In genomic region chr9:3993783-3994182, GRCh38 we compare ENCODE assay signal across 22 cellular contexts.
DNase-seq lines count a peak whose midpoint lies in the region; ATAC-seq lines count a peak whose summit lies in the region.
"Had no signal": no experiment of that assay in that cellular context is flagged by ENCODE, and none has a peak within 500 bp of the region (broad histone marks: within the 10 kb centered on the region; RNA-seq: fewer than 3 reads in every experiment).

No MANE protein-coding gene starts in this region.

- no peak overlapping the region for H3K18ac ChIP-seq in neuronal stem cell (ENCODE audit: low read length)

- H3K27ac ChIP-seq in neuronal stem cell (replicated peaks; ENCODE audit: low read length): no peak overlapping the region
- H3K27ac ChIP-seq: SJCRH30 had no signal

- no peaks in the 10 kb centered on the region for H3K9me3 ChIP-seq in neuronal stem cell (replicated peaks in 1 of 2; ENCODE audit: control insufficient read depth in 2 of 2, insufficient read depth in 1 of 2, low read depth in 1 of 2, low read length in 2 of 2)
- H3K9me3 ChIP-seq: SJCRH30 had no signal

- peaks cover 0 to 4% of the 10 kb centered on the region in 2 donors for H3K4me1 ChIP-seq in neuronal stem cell (ENCODE audit: control insufficient read depth in 2 of 2, insufficient read depth in 1 of 2, low read depth in 1 of 2, low read length in 2 of 2)
- H3K4me1 ChIP-seq: SJCRH30 had no signal

- no peak overlapping the region for H2BK15ac ChIP-seq in neuronal stem cell (ENCODE audit: low read length)

- no peak overlapping the region for H3K27ac Mint-ChIP-seq in activated CD4-positive, alpha-beta T cell treated with anti-CD3 and anti-CD28 coated beads, Interleukin-2, amount 10 ng/mL, durations not matched to agents 24 days and 14 days
- H3K27ac Mint-ChIP-seq: CD8-positive, alpha-beta T cell had no signal

- no peak overlapping the region for H3K4me3 ChIP-seq in neuronal stem cell (ENCODE audit: low read length in 2 of 2)
- H3K4me3 ChIP-seq: SJCRH30 had no signal

- no peaks in the 10 kb centered on the region for H3K27me3 ChIP-seq in neuronal stem cell (ENCODE audit: control insufficient read depth in 3 of 3, insufficient read depth in 3 of 3, low read depth in 1 of 3, low read length in 3 of 3)
- H3K27me3 ChIP-seq: SJCRH30 had no signal

- H4K91ac ChIP-seq in neuronal stem cell (ENCODE audit: low read depth, low read length, poor library complexity): no peak overlapping the region

- no peaks in the 10 kb centered on the region for H3K79me1 ChIP-seq in neuronal stem cell (ENCODE audit: low read depth, low read length)

- no peak overlapping the region for H2AFZ ChIP-seq in neuronal stem cell (ENCODE audit: low read length)

- H3K27me3 Mint-ChIP-seq in activated CD4-positive, alpha-beta T cell treated with anti-CD3 and anti-CD28 coated beads, Interleukin-2, amount 10 ng/mL, durations not matched to agents 24 days and 14 days: peaks cover 2% of the 10 kb centered on the region

- no peaks in the 10 kb centered on the region for H3K9me3 Mint-ChIP-seq in activated CD4-positive, alpha-beta T cell treated with anti-CD3 and anti-CD28 coated beads, Interleukin-2, amount 10 ng/mL, durations not matched to agents 24 days and 14 days

- H3K36me3 ChIP-seq in neuronal stem cell (replicated peaks in 1 of 2; ENCODE audit: control insufficient read depth in 2 of 2, insufficient read depth in 2 of 2, low read length in 2 of 2): no peaks in the 10 kb centered on the region
- H3K36me3 ChIP-seq: SJCRH30 had no signal

- H2AK5ac ChIP-seq in neuronal stem cell (ENCODE audit: low read depth, low read length): no peak overlapping the region

- no peak overlapping the region for H3K23ac ChIP-seq in neuronal stem cell (ENCODE audit: low read depth, low read length, poor library complexity)

- no peak overlapping the region for H2BK5ac ChIP-seq in neuronal stem cell (ENCODE audit: low read length)

- H3K9ac ChIP-seq in neuronal stem cell (ENCODE audit: low read depth, low read length, poor library complexity): no peak overlapping the region

- WGBS in neuronal stem cell (ENCODE audit: extremely low coverage in 2 of 2, insufficient read length in 2 of 2, insufficient replicate concordance in 1 of 2), 2 donors: no CpG with 5 or more reads among the region's 3 CpGs

- H3K14ac ChIP-seq in neuronal stem cell (ENCODE audit: low read length): no peak overlapping the region

- no peak overlapping the region for H4K8ac ChIP-seq in neuronal stem cell (ENCODE audit: low read depth, low read length)

- DNase-seq in activated CD4-positive, alpha-beta T cell treated with anti-CD3 and anti-CD28 coated beads, Interleukin-2, amount 10 ng/mL, durations not matched to agents 24 days and 14 days: peak; percentile 37
- no peak for DNase-seq in activated CD4-positive, alpha-beta T cell treated with anti-CD3 and anti-CD28 coated beads, Interleukin-2, amount 50 U/mL, for 1 hour
- DNase-seq in dermis microvascular lymphatic vessel endothelial cell (ENCODE audit: low read depth in 2 of 2) (peak; percentile 72 to 74), neuronal stem cell (ENCODE audit: low spot score) (no peak), NK-92 (lab: John Stamatoyannopoulos, UW; ENCODE audit: unreplicated experiment) (no peak)
- DNase-seq: 8988T; C1 segment of cervical spinal cord; CD8-positive, alpha-beta T cell; DND-41; GOT3; KG1; NCI-H1092; NCI-H1436 treated with DMSO at 0.1 percent for 48 hours; NCI-H1930; NCI-H2227 treated with DMSO at 0.1 percent for 48 hours; NCI-H510A; SJCRH30; T-helper 1 cell had no signal

- H3K4me2 ChIP-seq in neuronal stem cell (ENCODE audit: insufficient read depth, low read length, poor library complexity, severe bottlenecking): no peak overlapping the region

- H3K4ac ChIP-seq in neuronal stem cell (ENCODE audit: low read length): no peak overlapping the region

- no peak overlapping the region for H2BK120ac ChIP-seq in neuronal stem cell (ENCODE audit: low read depth, low read length)

- no peak overlapping the region for H2BK12ac ChIP-seq in neuronal stem cell (ENCODE audit: low read length)

- peak; percentile 47 for ATAC-seq in HG03280 (IDR thresholded peaks at IDR 0.05; ENCODE audit: unreplicated experiment)
- ATAC-seq in GM21786 (IDR thresholded peaks at IDR 0.05; ENCODE audit: unreplicated experiment): no peak
- no peak for ATAC-seq in GM21526 (IDR thresholded peaks at IDR 0.05; ENCODE audit: low FRiP score, unreplicated experiment)
- ATAC-seq: CD8-positive, alpha-beta T cell; HCT116 had no signal

- H3K36me3 Mint-ChIP-seq in activated CD4-positive, alpha-beta T cell treated with anti-CD3 and anti-CD28 coated beads, Interleukin-2, amount 10 ng/mL, durations not matched to agents 24 days and 14 days (ENCODE audit: low read depth): no peaks in the 10 kb centered on the region
- H3K36me3 Mint-ChIP-seq: CD8-positive, alpha-beta T cell had no signal

- intact Hi-C loops in activated CD4-positive, alpha-beta T cell treated with anti-CD3 and anti-CD28 coated beads, Interleukin-2, amount 10 ng/mL, durations not matched to agents 24 days and 14 days (cut with micrococcal nuclease): no loop called here

- H3K4me1 Mint-ChIP-seq in activated CD4-positive, alpha-beta T cell treated with anti-CD3 and anti-CD28 coated beads, Interleukin-2, amount 10 ng/mL, durations not matched to agents 24 days and 14 days: no peaks in the 10 kb centered on the region

- H3K4me3 Mint-ChIP-seq in activated CD4-positive, alpha-beta T cell treated with anti-CD3 and anti-CD28 coated beads, Interleukin-2, amount 10 ng/mL, durations not matched to agents 24 days and 14 days: no peak overlapping the region
- H3K4me3 Mint-ChIP-seq: CD8-positive, alpha-beta T cell had no signal

Comparison
In these comparisons a context has a peak if more than half of its experiments do, and no peak if none do; other contexts are left out.
1. DNase-seq: peak in activated CD4-positive, alpha-beta T cell treated with anti-CD3 and anti-CD28 coated beads, Interleukin-2, amount 10 ng/mL, durations not matched to agents 24 days and 14 days (single experiment) and dermis microvascular lymphatic vessel endothelial cell (2 of 2); none in activated CD4-positive, alpha-beta T cell treated with anti-CD3 and anti-CD28 coated beads, Interleukin-2, amount 50 U/mL, for 1 hour (single experiment), neuronal stem cell (single experiment) and NK-92 (single experiment).